21 cellular contexts compared by ENCODE assay signal in genomic region chr17:34153988-34154387, GRCh38.
"Had no signal": no experiment of that assay in that cellular context is flagged by ENCODE, and none has a peak within 500 bp of the region (broad histone marks: within the 10 kb centered on the region; RNA-seq: fewer than 3 reads in every experiment).

No MANE protein-coding gene starts in this region.

- H3K36me3 ChIP-seq: left ventricle myocardium inferior, lower lobe of right lung, pancreas, suprapubic skin, thyroid gland, upper lobe of right lung, vagina had no signal

- H3K4me3 ChIP-seq: coronary artery, left ventricle myocardium inferior, lower lobe of right lung, pancreas, suprapubic skin, thyroid gland, upper lobe of right lung, vagina had no signal

- H3K9me3 Mint-ChIP-seq: natural killer cell treated with Interleukin-12 subunit alpha and Interleukin-12 subunit beta and Interleukin-15 and Interleukin-18, amount 100 ng/mL, for 72 hours had no signal

- H3K4me1 ChIP-seq: lower lobe of right lung, pancreas, upper lobe of right lung, vagina had no signal

- H3K27ac ChIP-seq: coronary artery, left ventricle myocardium inferior, lower lobe of right lung, pancreas, suprapubic skin, thyroid gland, upper lobe of right lung, vagina had no signal

- H3K27ac Mint-ChIP-seq: immature natural killer cell; memory B cell; natural killer cell treated with Interleukin-12 subunit alpha and Interleukin-12 subunit beta and Interleukin-15 and Interleukin-18, amount 100 ng/mL, for 72 hours; progenitor cell of endocrine pancreas had no signal

- H3K9me3 ChIP-seq: left ventricle myocardium inferior, lower lobe of right lung, pancreas, suprapubic skin, thyroid gland, upper lobe of right lung, vagina had no signal

- DNase-seq: effector CD8-positive, alpha-beta T cell; immature natural killer cell; kidney; left cardiac atrium; left ventricle myocardium inferior; lower lobe of right lung; midbrain; occipital lobe; pancreas; right cardiac atrium; small intestine; stimulated activated CD4-positive, alpha-beta T cell treated with anti-CD3 and anti-CD28 coated beads, Interleukin-12 subunit alpha, Interleukin-12 subunit beta, amount 100 ng/mL, for 4 hours; stimulated activated naive CD4-positive, alpha-beta T cell treated with Interleukin-2 at 50 U/mL for 16 hours; thyroid gland; upper lobe of right lung had no signal

- H3K4me3 Mint-ChIP-seq: immature natural killer cell; memory B cell; natural killer cell treated with Interleukin-12 subunit alpha and Interleukin-12 subunit beta and Interleukin-15 and Interleukin-18, amount 100 ng/mL, for 72 hours had no signal

- H3K36me3 Mint-ChIP-seq: immature natural killer cell; memory B cell; natural killer cell treated with Interleukin-12 subunit alpha and Interleukin-12 subunit beta and Interleukin-15 and Interleukin-18, amount 100 ng/mL, for 72 hours had no signal
